In the genomic region with DNA sequence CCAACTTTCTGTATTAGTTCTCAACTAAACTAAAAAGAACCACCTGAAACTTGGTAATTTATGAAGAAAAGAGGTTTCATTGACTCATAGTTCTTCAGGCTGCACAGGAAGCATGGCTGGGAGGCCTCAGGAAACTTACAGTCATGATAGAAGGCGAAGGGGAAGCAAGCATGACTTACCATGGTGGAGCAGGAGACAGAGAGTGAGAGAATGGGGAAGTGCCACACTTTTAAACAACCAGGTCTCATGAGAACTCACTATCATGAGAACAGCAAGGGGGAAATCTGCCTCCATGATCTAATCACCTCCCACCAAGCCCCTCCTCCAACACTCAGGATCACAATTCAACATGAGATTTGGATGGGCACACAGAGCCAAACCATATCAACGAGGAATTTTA, we compare ENCODE assay signal across 27 cellular contexts.
"Had no signal": no experiment of that assay in that cellular context is flagged by ENCODE, and none has a peak within 500 bp of the region (broad histone marks: within the 10 kb centered on the region; RNA-seq: fewer than 3 reads in every experiment).

No MANE protein-coding gene starts in this region.

- H3K4me1 ChIP-seq: esophagus squamous epithelium, left lung, lower lobe of right lung, psoas muscle, sigmoid colon, stomach, upper lobe of right lung had no signal

- H3K27me3 ChIP-seq: esophagus squamous epithelium, left lung, ovary, sigmoid colon, stomach, tibial artery, upper lobe of right lung had no signal

- H3K27ac Mint-ChIP-seq: activated naive CD8-positive, alpha-beta T cell; nephron; stimulated activated effector memory CD8-positive, alpha-beta T cell treated with anti-CD3 and anti-CD28 coated beads, Interleukin-12 subunit alpha, Interleukin-12 subunit beta, amount 100 ng/mL, for 72 hours; T-helper 2 cell treated with Interferon-gamma antibody and Interleukin-4, amounts not matched to agents 5 μg/mL and 100 μg/mL, for 36 hours had no signal

- H3K27ac ChIP-seq: epithelial cell of prostate, esophagus squamous epithelium, left lung, lower lobe of right lung, ovary, psoas muscle, sigmoid colon, stomach, tibial artery, upper lobe of right lung had no signal

- H3K36me3 Mint-ChIP-seq: stimulated activated effector memory CD8-positive, alpha-beta T cell treated with anti-CD3 and anti-CD28 coated beads, Interleukin-12 subunit alpha, Interleukin-12 subunit beta, amount 100 ng/mL, for 72 hours had no signal

- H3K4me3 Mint-ChIP-seq: activated naive CD8-positive, alpha-beta T cell; nephron; stimulated activated effector memory CD8-positive, alpha-beta T cell treated with anti-CD3 and anti-CD28 coated beads, Interleukin-12 subunit alpha, Interleukin-12 subunit beta, amount 100 ng/mL, for 72 hours; T-helper 2 cell treated with Interferon-gamma antibody and Interleukin-4, amounts not matched to agents 5 μg/mL and 100 μg/mL, for 36 hours had no signal

- ATAC-seq: activated CD4-positive, CD25-positive, alpha-beta regulatory T cell treated with anti-CD3 and anti-CD28 coated beads, Interleukin-2, amount 50 U/mL, for 24 hours; left lung; lower lobe of right lung; mucosa of descending colon; psoas muscle; stimulated activated effector memory CD8-positive, alpha-beta T cell treated with anti-CD3 and anti-CD28 coated beads, Interleukin-12 subunit alpha, Interleukin-12 subunit beta, amount 100 ng/mL, for 72 hours; upper lobe of right lung had no signal

- H3K4me3 ChIP-seq: esophagus squamous epithelium, left lung, lower lobe of right lung, mucosa of descending colon, ovary, psoas muscle, sigmoid colon, stomach, tibial artery, upper lobe of right lung had no signal

- DNase-seq: activated CD4-positive, alpha-beta T cell treated with anti-CD3 and anti-CD28 coated beads for 48 hours; activated CD4-positive, alpha-beta T cell treated with anti-CD3 and anti-CD28 coated beads, Interleukin-2, amount 50 U/mL, for 48 hours; activated CD8-positive, alpha-beta memory T cell treated with anti-CD3 and anti-CD28 coated beads for 24 hours; activated effector memory CD4-positive, alpha-beta T cell treated with Interleukin-2 at 50 U/mL for 16 hours; activated naive CD4-positive, alpha-beta T cell treated with Interleukin-2 at 50 U/mL for 16 hours; anterior cingulate cortex; dermis blood vessel endothelial cell; effector CD4-positive, alpha-beta T cell; esophagus squamous epithelium; foreskin melanocyte; left lung; lower lobe of right lung; mucosa of descending colon; ovary; psoas muscle; sigmoid colon; small intestine; stimulated activated CD4-positive, alpha-beta T cell treated with anti-CD3 and anti-CD28 coated beads, Interleukin-4, amount 100 ng/mL, for 24 hours; stomach; tibial artery; upper lobe of right lung had no signal

- H3K4me1 Mint-ChIP-seq: nephron; stimulated activated effector memory CD8-positive, alpha-beta T cell treated with anti-CD3 and anti-CD28 coated beads, Interleukin-12 subunit alpha, Interleukin-12 subunit beta, amount 100 ng/mL, for 72 hours had no signal

- H3K27me3 Mint-ChIP-seq: activated naive CD8-positive, alpha-beta T cell had no signal
